1 cellular context compared by ENCODE assay signal in the genomic region with DNA sequence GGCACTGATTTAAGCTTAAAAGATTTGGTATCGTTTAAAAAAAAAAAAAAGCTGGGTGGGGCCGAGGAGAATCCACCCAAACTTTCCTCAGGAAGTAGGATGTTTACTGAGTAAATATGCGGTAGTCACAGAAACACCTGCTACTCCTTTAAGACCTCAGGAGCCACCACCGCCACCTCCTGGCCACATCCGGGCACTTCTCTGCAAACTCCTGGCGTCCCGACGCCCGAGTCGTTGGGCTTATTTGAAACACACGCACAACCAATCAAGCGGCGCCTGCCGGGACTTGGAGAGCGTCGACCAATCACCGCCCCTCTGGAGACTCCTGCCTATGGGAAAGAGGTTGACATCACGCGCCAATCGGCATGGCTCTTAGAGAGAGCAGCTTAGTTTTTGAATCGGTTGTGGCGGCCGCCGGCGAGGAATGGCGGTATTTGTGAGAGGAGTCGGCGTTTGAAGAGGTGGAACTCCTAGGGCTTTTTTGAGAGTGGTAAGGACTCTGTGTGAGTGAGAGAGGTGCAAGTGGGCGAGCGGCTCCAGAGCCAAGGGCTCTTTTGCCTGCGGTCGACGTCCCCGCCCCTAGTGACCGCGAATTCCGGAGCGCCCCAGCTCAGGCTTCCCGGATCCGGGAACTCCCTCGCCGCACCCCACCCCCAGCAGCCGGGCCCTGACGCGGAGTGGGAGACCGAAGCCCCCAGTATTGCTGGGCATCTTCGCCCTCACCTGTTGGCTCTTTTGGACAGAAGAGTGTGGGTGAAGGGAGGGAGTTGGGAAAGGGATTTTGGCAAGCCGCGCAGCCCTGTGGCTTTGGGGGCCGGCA.
TF ChIP-seq lines count a peak whose summit lies in the region.

A gene with protein sequence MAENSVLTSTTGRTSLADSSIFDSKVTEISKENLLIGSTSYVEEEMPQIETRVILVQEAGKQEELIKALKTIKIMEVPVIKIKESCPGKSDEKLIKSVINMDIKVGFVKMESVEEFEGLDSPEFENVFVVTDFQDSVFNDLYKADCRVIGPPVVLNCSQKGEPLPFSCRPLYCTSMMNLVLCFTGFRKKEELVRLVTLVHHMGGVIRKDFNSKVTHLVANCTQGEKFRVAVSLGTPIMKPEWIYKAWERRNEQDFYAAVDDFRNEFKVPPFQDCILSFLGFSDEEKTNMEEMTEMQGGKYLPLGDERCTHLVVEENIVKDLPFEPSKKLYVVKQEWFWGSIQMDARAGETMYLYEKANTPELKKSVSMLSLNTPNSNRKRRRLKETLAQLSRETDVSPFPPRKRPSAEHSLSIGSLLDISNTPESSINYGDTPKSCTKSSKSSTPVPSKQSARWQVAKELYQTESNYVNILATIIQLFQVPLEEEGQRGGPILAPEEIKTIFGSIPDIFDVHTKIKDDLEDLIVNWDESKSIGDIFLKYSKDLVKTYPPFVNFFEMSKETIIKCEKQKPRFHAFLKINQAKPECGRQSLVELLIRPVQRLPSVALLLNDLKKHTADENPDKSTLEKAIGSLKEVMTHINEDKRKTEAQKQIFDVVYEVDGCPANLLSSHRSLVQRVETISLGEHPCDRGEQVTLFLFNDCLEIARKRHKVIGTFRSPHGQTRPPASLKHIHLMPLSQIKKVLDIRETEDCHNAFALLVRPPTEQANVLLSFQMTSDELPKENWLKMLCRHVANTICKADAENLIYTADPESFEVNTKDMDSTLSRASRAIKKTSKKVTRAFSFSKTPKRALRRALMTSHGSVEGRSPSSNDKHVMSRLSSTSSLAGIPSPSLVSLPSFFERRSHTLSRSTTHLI (plus strand): TSS at position 359 of the 820 bp plus-strand sequence. CDS start 3,805 bp downstream, outside the sequence.

TF ChIP-seq in H1, 55 proteins besides CTCF, POLR2A, EP300 and RAD21 (continued from another document):
- TF ChIP-seq, protein P1, sequence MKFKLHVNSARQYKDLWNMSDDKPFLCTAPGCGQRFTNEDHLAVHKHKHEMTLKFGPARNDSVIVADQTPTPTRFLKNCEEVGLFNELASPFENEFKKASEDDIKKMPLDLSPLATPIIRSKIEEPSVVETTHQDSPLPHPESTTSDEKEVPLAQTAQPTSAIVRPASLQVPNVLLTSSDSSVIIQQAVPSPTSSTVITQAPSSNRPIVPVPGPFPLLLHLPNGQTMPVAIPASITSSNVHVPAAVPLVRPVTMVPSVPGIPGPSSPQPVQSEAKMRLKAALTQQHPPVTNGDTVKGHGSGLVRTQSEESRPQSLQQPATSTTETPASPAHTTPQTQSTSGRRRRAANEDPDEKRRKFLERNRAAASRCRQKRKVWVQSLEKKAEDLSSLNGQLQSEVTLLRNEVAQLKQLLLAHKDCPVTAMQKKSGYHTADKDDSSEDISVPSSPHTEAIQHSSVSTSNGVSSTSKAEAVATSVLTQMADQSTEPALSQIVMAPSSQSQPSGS (IDR thresholded peaks at IDR 0.05; ENCODE audit: low read length): peak; percentile 47; the same call in 1 of the 2 replicates
- TF ChIP-seq TAF7 (optimal IDR thresholded peaks at IDR 0.05; ENCODE audit: borderline replicate concordance, low read depth, low read length) (peak; percentile 69), POLR2AphosphoS5 (IDR thresholded peaks at IDR 0.05; ENCODE audit: low read depth, low read length) (peak; percentile 87)
